ENCODE assay signal across 5 cellular contexts in genomic region chr3:37194533-37194932, GRCh38.
"Had no signal": no experiment of that assay in that cellular context is flagged by ENCODE, and none has a peak within 500 bp of the region (broad histone marks: within the 10 kb centered on the region; RNA-seq: fewer than 3 reads in every experiment).

No MANE protein-coding gene starts in this region.

- H3K27ac Mint-ChIP-seq: GM23338, H9 had no signal

- DNase-seq: H9, HCEC 1CT, IMR-90 had no signal

- H3K4me2 ChIP-seq: GM23338 had no signal

- ATAC-seq: GM23338, K562 had no signal

- H3K4me3 ChIP-seq: GM23338, K562 had no signal

- H3K9me3 Mint-ChIP-seq: GM23338, H9 had no signal

- H2AFZ ChIP-seq: GM23338 had no signal

- H3K4me3 Mint-ChIP-seq: GM23338, H9 had no signal
